14 cellular contexts compared by ENCODE assay signal in the genomic region with DNA sequence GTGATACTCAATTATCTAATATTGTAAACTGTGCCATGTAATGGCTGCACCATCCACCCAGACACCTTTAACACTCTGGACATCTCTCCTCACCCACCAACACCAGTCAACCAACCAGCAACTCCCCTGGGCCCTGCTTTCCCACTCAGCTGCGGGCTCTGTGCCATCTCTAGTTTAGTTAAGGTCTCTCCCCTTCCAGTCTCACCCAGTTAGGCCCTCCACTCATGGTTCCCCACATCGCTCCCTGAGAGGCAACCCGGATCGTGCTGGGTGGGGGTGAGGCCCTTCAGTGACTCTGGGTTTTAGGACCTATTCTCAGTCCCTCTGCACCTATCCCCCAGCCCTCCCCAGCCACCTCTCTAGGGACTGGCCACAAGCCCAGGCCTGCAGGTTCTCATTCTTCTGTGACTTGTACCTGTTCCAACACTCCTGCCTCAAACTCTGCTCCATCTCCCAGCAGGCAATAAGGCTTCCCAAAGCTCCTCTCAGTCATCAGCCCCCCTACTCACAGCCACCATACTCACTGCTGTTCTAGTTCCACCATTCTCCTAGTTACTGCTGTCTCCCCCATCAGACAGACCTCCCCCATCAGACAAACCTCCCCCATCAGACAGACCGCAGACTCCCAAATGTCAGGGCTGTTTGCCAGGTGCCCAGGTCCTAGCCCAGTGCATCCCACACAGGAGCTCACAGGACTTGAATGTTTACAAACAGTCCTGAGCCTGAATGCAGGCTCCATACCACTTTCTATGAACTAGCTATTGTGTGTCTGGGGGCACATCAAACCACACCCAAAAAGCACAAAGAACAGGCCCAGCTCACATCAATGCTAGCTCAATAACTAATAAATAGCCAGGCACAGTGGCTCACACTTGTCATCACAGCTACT. TPM values are rescaled to one million over a fixed set of nuclear protein-coding genes. Genes with fewer than 3 reads are reported as not detected.
DNase-seq lines count a peak whose midpoint lies in the region; ATAC-seq and TF ChIP-seq lines count a peak whose summit lies in the region.
"Had no signal": no experiment of that assay in that cellular context is flagged by ENCODE, and none has a peak within 500 bp of the region (broad histone marks: within the 10 kb centered on the region; RNA-seq: fewer than 3 reads in every experiment).

No MANE protein-coding gene starts in this region.

- H3K4me2 ChIP-seq in BLaER1 = peak overlapping the region; percentile 95

- no peaks in the 10 kb centered on the region for H3K27me3 ChIP-seq in BLaER1
- H3K27me3 ChIP-seq in CD4-positive, CD25-positive, alpha-beta regulatory T cell (ENCODE audit: control insufficient read depth, insufficient read depth, low read length) = no peaks in the 10 kb centered on the region
- H3K27me3 ChIP-seq: stomach had no signal

- H3K36me3 Mint-ChIP-seq in CD4-positive, CD25-positive, alpha-beta regulatory T cell = no peaks in the 10 kb centered on the region
- H3K36me3 Mint-ChIP-seq in WTC11 = peaks cover under 1% of the 10 kb centered on the region; the same call in 1 of the 2 replicates
- H3K36me3 Mint-ChIP-seq in naive thymus-derived CD8-positive, alpha-beta T cell = no peaks in the 10 kb centered on the region

- H3K9ac ChIP-seq in BLaER1 = peak overlapping the region; percentile 53

- TF ChIP-seq CTCF in WTC11 (IDR thresholded peaks at IDR 0.05) = no peak

- no peak overlapping the region for H3K4me3 ChIP-seq in BLaER1
- H3K4me3 ChIP-seq in CD4-positive, CD25-positive, alpha-beta regulatory T cell (ENCODE audit: low read depth, low read length) = no peak overlapping the region
- H3K4me3 ChIP-seq: stomach had no signal

- H3K36me3 ChIP-seq in BLaER1 = no peaks in the 10 kb centered on the region
- H3K36me3 ChIP-seq in CD4-positive, CD25-positive, alpha-beta regulatory T cell (ENCODE audit: control insufficient read depth, insufficient read depth, low read length) = no peaks in the 10 kb centered on the region

- peaks cover 13 to 57% (median 36%) of the 10 kb centered on the region in 4 donors for H3K4me1 Mint-ChIP-seq in CD4-positive, CD25-positive, alpha-beta regulatory T cell
- H3K4me1 Mint-ChIP-seq in WTC11 = peaks cover 30% of the 10 kb centered on the region
- H3K4me1 Mint-ChIP-seq in naive thymus-derived CD8-positive, alpha-beta T cell = peaks cover 24 to 76% (median 39%) of the 10 kb centered on the region in 4 donors

- H3K4me1 ChIP-seq in BLaER1 = peaks cover 88% of the 10 kb centered on the region
- H3K4me1 ChIP-seq in CD4-positive, CD25-positive, alpha-beta regulatory T cell (ENCODE audit: control insufficient read depth, insufficient read depth, low read length, poor library complexity, severe bottlenecking) = peaks cover 41% of the 10 kb centered on the region

- DNase-seq in CD4-positive, CD25-positive, alpha-beta regulatory T cell = no peak
- DNase-seq in WTC11 (ENCODE audit: low spot score) (no peak), NCI-H1436 (lab: John Stamatoyannopoulos, UW) (no peak)
- DNase-seq in naive thymus-derived CD8-positive, alpha-beta T cell = no peak
- DNase-seq: activated naive CD4-positive, alpha-beta T cell treated with anti-CD3 and anti-CD28 coated beads for 36 hours; Calu3; H7; NCI-H2081 treated with DMSO at 0.1 percent for 48 hours; OCI-M1; stomach had no signal

- peak overlapping the region in 2 of 4 donors; percentile 35 to 61 for H3K4me3 Mint-ChIP-seq in CD4-positive, CD25-positive, alpha-beta regulatory T cell
- no peak overlapping the region for H3K4me3 Mint-ChIP-seq in WTC11
- peak overlapping the region in 2 of 10 donors; percentile 49 to 56 for H3K4me3 Mint-ChIP-seq in naive thymus-derived CD8-positive, alpha-beta T cell
- H3K4me3 Mint-ChIP-seq: activated naive CD4-positive, alpha-beta T cell treated with anti-CD3 and anti-CD28 coated beads for 36 hours had no signal

- H3K9me3 Mint-ChIP-seq in CD4-positive, CD25-positive, alpha-beta regulatory T cell = no peaks in the 10 kb centered on the region
- H3K9me3 Mint-ChIP-seq in WTC11 = peaks cover under 1% of the 10 kb centered on the region; the same call in 1 of the 2 replicates
- H3K9me3 Mint-ChIP-seq in naive thymus-derived CD8-positive, alpha-beta T cell = peaks cover 0 to under 1% (median 0%) of the 10 kb centered on the region in 9 donors
- H3K9me3 Mint-ChIP-seq: activated naive CD4-positive, alpha-beta T cell treated with anti-CD3 and anti-CD28 coated beads for 36 hours had no signal

- H3K27me3 Mint-ChIP-seq in CD4-positive, CD25-positive, alpha-beta regulatory T cell = no peaks in the 10 kb centered on the region
- H3K27me3 Mint-ChIP-seq in WTC11 (ENCODE audit: low read depth) = peaks cover 13% of the 10 kb centered on the region
- peaks cover 0 to under 1% (median 0%) of the 10 kb centered on the region in 5 donors for H3K27me3 Mint-ChIP-seq in naive thymus-derived CD8-positive, alpha-beta T cell

- POLR2A ChIA-PET in WTC11 (lab: Charles Lee) = no interaction called here
- POLR2A ChIA-PET in naive thymus-derived CD8-positive, alpha-beta T cell (lab: Charles Lee) = interaction anchor here (0.5 to 14.3 kb wide), 4 partner anchors 8 to 68 kb away, joined by 3 to 213 read pairs (median 4); no protein-coding TSS in a partner anchor

- no peaks in the 10 kb centered on the region for H3K9me3 ChIP-seq in BLaER1
- H3K9me3 ChIP-seq in CD4-positive, CD25-positive, alpha-beta regulatory T cell (ENCODE audit: control insufficient read depth in 2 of 2, low read length in 2 of 2) = no peaks in the 10 kb centered on the region
- H3K9me3 ChIP-seq: stomach had no signal

- peak overlapping the region in 2 of 3 donors; percentile 39 to 85 for H3K27ac Mint-ChIP-seq in CD4-positive, CD25-positive, alpha-beta regulatory T cell
- H3K27ac Mint-ChIP-seq in WTC11 = 0 out of 2 replicates have a peak overlapping the region, but pooled peaks have one; percentile 25
- H3K27ac Mint-ChIP-seq in naive thymus-derived CD8-positive, alpha-beta T cell = peak overlapping the region; percentile 79 to 98 (median 92)

- H3K27ac ChIP-seq in BLaER1 = peak overlapping the region; percentile 98
- no peak overlapping the region for H3K27ac ChIP-seq in CD4-positive, CD25-positive, alpha-beta regulatory T cell (ENCODE audit: insufficient read depth, low read length, poor library complexity, severe bottlenecking)
- H3K27ac ChIP-seq: epithelial cell of prostate had no signal

- ATAC-seq in CD4-positive, CD25-positive, alpha-beta regulatory T cell (ENCODE audit: low read depth in 2 of 2) = no peak
- ATAC-seq in WTC11 (no peak), GM21737 (IDR thresholded peaks at IDR 0.05; ENCODE audit: unreplicated experiment) (no peak)
- ATAC-seq in naive thymus-derived CD8-positive, alpha-beta T cell = no peak
- ATAC-seq in activated CD4-positive, CD25-positive, alpha-beta regulatory T cell treated with anti-CD3 and anti-CD28 coated beads, Interleukin-2, amount 50 U/mL, for 24 hours = no peak

- no peaks in the 10 kb centered on the region for H4K20me1 ChIP-seq in BLaER1

- CTCF ChIA-PET in WTC11 (lab: Charles Lee) = interaction anchor here (0.8 to 1.9 kb wide), 4 partner anchors 11 to 141 kb away, joined by 3 to 5 read pairs (median 4); no protein-coding TSS in a partner anchor

TF ChIP-seq in WTC11, 78 proteins besides CTCF, POLR2A, EP300 and RAD21 (continues in another document):
- TF ChIP-seq, protein P1, sequence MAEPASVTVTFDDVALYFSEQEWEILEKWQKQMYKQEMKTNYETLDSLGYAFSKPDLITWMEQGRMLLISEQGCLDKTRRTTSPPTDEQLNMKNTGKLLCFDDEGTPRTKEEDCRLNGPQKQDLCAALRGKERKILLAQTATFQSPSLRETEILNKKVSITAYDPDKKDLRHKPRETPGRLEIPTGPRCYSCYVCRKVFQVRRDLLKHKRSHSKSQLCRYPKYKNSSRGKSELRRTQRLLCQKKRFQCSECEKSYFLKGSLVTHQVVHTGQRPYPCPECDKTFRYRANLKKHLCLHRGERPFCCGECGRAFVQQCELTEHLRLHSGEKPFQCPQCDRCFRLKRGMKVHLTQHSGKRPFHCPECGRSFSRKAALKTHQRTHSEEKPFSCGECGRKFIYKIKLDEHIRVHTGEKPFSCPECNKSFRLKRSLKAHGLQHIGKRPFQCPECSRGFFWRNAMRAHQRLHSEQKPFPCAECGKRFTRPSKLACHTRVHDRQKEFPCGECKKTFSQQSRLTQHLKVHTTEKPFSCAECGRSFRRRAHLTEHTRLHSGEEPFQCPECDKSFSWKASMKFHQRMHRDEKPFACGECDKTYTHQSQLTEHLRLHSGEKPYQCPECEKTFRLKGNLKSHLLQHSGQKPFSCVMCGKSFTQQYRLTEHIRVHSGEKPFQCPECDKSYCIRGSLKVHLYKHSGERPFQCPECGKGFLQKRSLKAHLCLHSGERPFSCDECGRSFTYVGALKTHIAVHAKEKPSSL (CRISPR knock-in tag; conservative IDR thresholded peaks at IDR 0.05) = no peak
- TF ChIP-seq NR2C2 (CRISPR knock-in tag; IDR thresholded peaks at IDR 0.05) (no peak), HMGA2 (CRISPR knock-in tag; IDR thresholded peaks at IDR 0.05) (no peak)

RNA-seq across cellular contexts. Expression of a gene that starts 2.6 kb away (rescaled TPM):
- total RNA-seq in CD4-positive, CD25-positive, alpha-beta regulatory T cell = 8.2 TPM
- 1 to 10 TPM; 5.1 to 8.8 (median 7.7) TPM for polyA plus RNA-seq in CD4-positive, CD25-positive, alpha-beta regulatory T cell
- total RNA-seq in WTC11 (2021) = 5.0 to 7.6 TPM (median 6.7 TPM) in 3 replicates
- 1 to 10 TPM; 6.8 to 8.7 TPM for total RNA-seq in naive thymus-derived CD8-positive, alpha-beta T cell
- polyA plus RNA-seq in naive thymus-derived CD8-positive, alpha-beta T cell = 1 to 10 TPM; 1.9 to 4.0 (median 2.5) TPM

RNA-seq across cellular contexts. Expression of a gene that starts 5.0 kb away (rescaled TPM):
- 48.2 TPM for total RNA-seq in CD4-positive, CD25-positive, alpha-beta regulatory T cell
- polyA plus RNA-seq in CD4-positive, CD25-positive, alpha-beta regulatory T cell = 100 to 1,000 TPM; 157 to 242 (median 168) TPM
- 21.0 to 23.9 TPM (median 23.8 TPM) in 3 replicates for total RNA-seq in WTC11 (2021)
- 10 to 100 TPM; 43.1 to 44.4 TPM for total RNA-seq in naive thymus-derived CD8-positive, alpha-beta T cell
- polyA plus RNA-seq in naive thymus-derived CD8-positive, alpha-beta T cell = 100 to 1,000 TPM in 2 of 3 donors, 10 to 100 TPM in 1; 99.6 to 179 (median 111) TPM

RNA-seq across cellular contexts. Expression of a gene that starts 18.9 kb away (rescaled TPM):
- total RNA-seq in CD4-positive, CD25-positive, alpha-beta regulatory T cell = 3.2 TPM
- 1 to 10 TPM in 2 of 4 donors, under 1 TPM in 2; 0.26 to 1.7 (median 0.96) TPM for polyA plus RNA-seq in CD4-positive, CD25-positive, alpha-beta regulatory T cell
- 1.6 to 3.5 TPM (median 2.5 TPM) in 3 replicates for total RNA-seq in WTC11 (2021)
- total RNA-seq in naive thymus-derived CD8-positive, alpha-beta T cell = 1 to 10 TPM; 3.5 to 3.9 TPM
- under 1 TPM in 2 of 3 donors, not detected in 1; 0.48 to 0.50 TPM for polyA plus RNA-seq in naive thymus-derived CD8-positive, alpha-beta T cell
- total RNA-seq: stomach had no signal

RNA-seq across cellular contexts. Expression of a gene that starts 31.9 kb away (rescaled TPM):
- total RNA-seq in CD4-positive, CD25-positive, alpha-beta regulatory T cell = 0.49 TPM
- polyA plus RNA-seq in CD4-positive, CD25-positive, alpha-beta regulatory T cell = not detected
- total RNA-seq in WTC11 (2021) = not detected in 3 replicates
- total RNA-seq in naive thymus-derived CD8-positive, alpha-beta T cell = under 1 TPM in 1 of 2 experiments, not detected in 1; 0.58 TPM
- polyA plus RNA-seq in naive thymus-derived CD8-positive, alpha-beta T cell = under 1 TPM in 1 of 3 donors, not detected in 2; 0.18 TPM
- total RNA-seq: activated naive CD4-positive, alpha-beta T cell treated with anti-CD3 and anti-CD28 coated beads for 36 hours; stomach had no signal

RNA-seq across cellular contexts. Expression of a gene that starts 57.2 kb away (rescaled TPM):
- total RNA-seq in CD4-positive, CD25-positive, alpha-beta regulatory T cell = 83.1 TPM
- 100 to 1,000 TPM in 3 of 4 donors, 10 to 100 TPM in 1; 98.6 to 127 (median 124) TPM for polyA plus RNA-seq in CD4-positive, CD25-positive, alpha-beta regulatory T cell
- total RNA-seq in WTC11 (2021) = 19.1 to 29.1 TPM (median 28.2 TPM) in 3 replicates
- total RNA-seq in naive thymus-derived CD8-positive, alpha-beta T cell = 10 to 100 TPM; 55.2 to 55.8 TPM
- polyA plus RNA-seq in naive thymus-derived CD8-positive, alpha-beta T cell = 10 to 100 TPM; 76.1 to 81.3 (median 78.5) TPM

Comparison
In these comparisons a context has a peak if more than half of its experiments do, and no peak if none do; other contexts are left out.
1. H3K27ac Mint-ChIP-seq: peak in every context shown above with its lines; median percentile 92 in naive thymus-derived CD8-positive, alpha-beta T cell; 62 in CD4-positive, CD25-positive, alpha-beta regulatory T cell; 25 in WTC11.